ENCODE assay signal across 33 cellular contexts in genomic region chr4:70607454-70607853, GRCh38. TPM values are rescaled to one million over a fixed set of nuclear protein-coding genes. Genes with fewer than 3 reads are reported as not detected.
DNase-seq lines count a peak whose midpoint lies in the region; ATAC-seq, FAIRE-seq and TF ChIP-seq lines count a peak whose summit lies in the region.
"Had no signal": no experiment of that assay in that cellular context is flagged by ENCODE, and none has a peak within 500 bp of the region (broad histone marks: within the 10 kb centered on the region; RNA-seq: fewer than 3 reads in every experiment).

No MANE protein-coding gene starts in this region.

- no peak overlapping the region for H3K23ac ChIP-seq in mesendoderm (ENCODE audit: low read length)

- no peaks in the 10 kb centered on the region for H3K9me3 Mint-ChIP-seq in activated naive CD8-positive, alpha-beta T cell treated with anti-CD3 and anti-CD28 coated beads for 36 hours
- H3K9me3 Mint-ChIP-seq: CD4-positive, alpha-beta memory T cell; CD4-positive, CD25-positive, alpha-beta regulatory T cell; CD8-positive, alpha-beta memory T cell had no signal

- TF ChIP-seq CTCF in KMS-11 (conservative IDR thresholded peaks at IDR 0.05; ENCODE audit: low read depth, low read length) (no peak), K562 (IDR thresholded peaks at IDR 0.05 in 2 of 3, conservative IDR thresholded peaks at IDR 0.05 in 1 of 3; ENCODE audit: insufficient read depth in 2 of 3, low read depth in 1 of 3, low read length in 3 of 3) (no peak), thyroid gland (IDR thresholded peaks at IDR 0.05) (no peak)

- H3K4me1 ChIP-seq in HAP-1 (no peaks in the 10 kb centered on the region), KMS-11 (ENCODE audit: low read depth, poor library complexity, severe bottlenecking) (peaks cover 25% of the 10 kb centered on the region), K562 (replicated peaks in 1 of 2; ENCODE audit: control insufficient read depth in 2 of 2, insufficient read depth in 2 of 2, low read length in 2 of 2) (peaks cover 0 to 15% of the 10 kb centered on the region in 2 experiments; a peak in 3 of 5 replicates), mesendoderm (ENCODE audit: control insufficient read depth, low read depth, low read length) (no peaks in the 10 kb centered on the region), thyroid gland (no peaks in the 10 kb centered on the region)
- H3K4me1 ChIP-seq: BE2C, BLaER1 had no signal

- no peaks in the 10 kb centered on the region for H3K9me1 ChIP-seq in K562 (ENCODE audit: control insufficient read depth, insufficient read depth, low read length)

- H3K4me1 Mint-ChIP-seq in activated naive CD8-positive, alpha-beta T cell treated with anti-CD3 and anti-CD28 coated beads for 36 hours = no peaks in the 10 kb centered on the region
- H3K4me1 Mint-ChIP-seq: CD14-positive monocyte; CD4-positive, alpha-beta memory T cell; CD4-positive, CD25-positive, alpha-beta regulatory T cell; CD8-positive, alpha-beta memory T cell had no signal

- no peak for FAIRE-seq in K562 (lab: Jason Lieb, UNC)
- FAIRE-seq: A204.1, GM12878, GM12892, GM19239 had no signal

- H3K79me2 ChIP-seq in KMS-11 (ENCODE audit: insufficient read depth, low read depth) (no peaks in the 10 kb centered on the region), K562 (ENCODE audit: control insufficient read depth, insufficient read depth, low read length) (no peaks in the 10 kb centered on the region), mesendoderm (ENCODE audit: control insufficient read depth, insufficient read depth, low read length) (no peaks in the 10 kb centered on the region)

- no peak overlapping the region for H2BK120ac ChIP-seq in mesendoderm (ENCODE audit: low read depth, low read length)

- H3K18ac ChIP-seq in mesendoderm (ENCODE audit: low read length) = peak overlapping the region; percentile 31

- H3K4me3 ChIP-seq in HAP-1 = no peak overlapping the region
- no peak overlapping the region for H3K4me3 ChIP-seq in KMS-11 (IDR thresholded peaks at IDR 0.05; ENCODE audit: insufficient read depth, low read depth, low read length)
- no peak overlapping the region for H3K4me3 ChIP-seq in K562
- H3K4me3 ChIP-seq in mesendoderm (ENCODE audit: low read length) = no peak overlapping the region
- H3K4me3 ChIP-seq in thyroid gland (replicated peaks in 1 of 3) = no peak overlapping the region
- H3K4me3 ChIP-seq: BLaER1, GM12878 had no signal

- H2BK15ac ChIP-seq in mesendoderm (replicated peaks; ENCODE audit: low read depth) = no peak overlapping the region

- no peak for TF ChIP-seq RAD21 in K562 (CRISPR knock-in tag; conservative IDR thresholded peaks at IDR 0.05 in 1 of 2, IDR thresholded peaks at IDR 0.05 in 1 of 2)

- no TSS peak for BruUV-seq in K562 (replicated peaks; lab: Mats Ljungman, UMichigan)

- POLR2A ChIA-PET in K562 (lab: Yijun Ruan, JAX) = interaction anchor here (0.6 kb wide), 1 partner anchor 68 kb away, joined by 3 read pairs; no protein-coding TSS in a partner anchor

- H2AK5ac ChIP-seq in mesendoderm (ENCODE audit: low read length) = no peak overlapping the region

- H3K36me3 ChIP-seq in HAP-1 (replicated peaks) (no peaks in the 10 kb centered on the region), KMS-11 (ENCODE audit: insufficient read depth) (no peaks in the 10 kb centered on the region), K562 (ENCODE audit: control insufficient read depth, insufficient read depth, low read length) (no peaks in the 10 kb centered on the region), mesendoderm (ENCODE audit: control insufficient read depth, insufficient read depth, low read length) (no peaks in the 10 kb centered on the region), thyroid gland (no peaks in the 10 kb centered on the region)
- H3K36me3 ChIP-seq: BE2C, BLaER1 had no signal

- in situ Hi-C loops in HAP-1 (cut with MboI; ENCODE audit: low sequenced_read_pairs) = no loop called here
- in situ Hi-C loops in K562 (cut with MboI) = loop anchor here (25.0 kb wide), 1 partner anchor 1105 kb away; no protein-coding TSS in a partner anchor

- DNase-seq in HAP-1 (ENCODE audit: low spot score in 2 of 2) (peak; percentile 51 to 77), K562 (ENCODE audit: extremely low read depth in 1 of 4, low spot score in 3 of 4) (no peak), mesendoderm (no peak), ureter (ENCODE audit: low spot score) (no peak), thyroid gland (no peak)
- DNase-seq in activated naive CD8-positive, alpha-beta T cell treated with anti-CD3 and anti-CD28 coated beads for 36 hours = no peak
- DNase-seq: 8988T; ACHN; BE2C; C1 segment of cervical spinal cord; CD4-positive, alpha-beta memory T cell; CD4-positive, CD25-positive, alpha-beta regulatory T cell; CD8-positive, alpha-beta memory T cell; COR-L47; DMS 273 treated with DMSO at 0.1 percent for 48 hours; DMS153; DMS53; DMS79; DND-41; EL; GDM1 had no signal

- H3K27ac ChIP-seq in KMS-11 (no peak overlapping the region), K562 (ENCODE audit: extremely low read depth, low read depth, low read length) (no peak overlapping the region), mesendoderm (ENCODE audit: low read depth, low read length) (no peak overlapping the region), thyroid gland (no peak overlapping the region)
- H3K27ac ChIP-seq: BLaER1 had no signal

- no peaks in the 10 kb centered on the region for H4K20me1 ChIP-seq in KMS-11 (ENCODE audit: insufficient read depth)
- no peaks in the 10 kb centered on the region for H4K20me1 ChIP-seq in K562 (replicated peaks; ENCODE audit: control insufficient read depth, insufficient read depth, low read length)
- H4K20me1 ChIP-seq: BLaER1 had no signal

- intact Hi-C loops in K562 (cut with micrococcal nuclease) = no loop called here
- intact Hi-C loops in thyroid gland (cut with DNase I) = no loop called here

- ATAC-seq in K562 = peak; percentile 52
- no peak for ATAC-seq in GM18502 (IDR thresholded peaks at IDR 0.05; ENCODE audit: poor library complexity, unreplicated experiment)
- ATAC-seq: GM12878 had no signal

- no peaks in the 10 kb centered on the region for H3K79me1 ChIP-seq in mesendoderm (ENCODE audit: low read length)

- H4K5ac ChIP-seq in mesendoderm (ENCODE audit: low read length) = no peak overlapping the region

- H4K8ac ChIP-seq in mesendoderm (ENCODE audit: low read depth, low read length) = no peak overlapping the region

- no peaks in the 10 kb centered on the region for H3K9me3 ChIP-seq in HAP-1
- no peaks in the 10 kb centered on the region for H3K9me3 ChIP-seq in K562 (replicated peaks; ENCODE audit: control insufficient read depth, insufficient read depth, low read depth, low read length)
- no peaks in the 10 kb centered on the region for H3K9me3 ChIP-seq in thyroid gland
- H3K9me3 ChIP-seq: BE2C, BLaER1 had no signal

- H3K27me3 ChIP-seq in HAP-1 (ENCODE audit: low read depth) (peaks cover 26% of the 10 kb centered on the region), KMS-11 (ENCODE audit: insufficient read depth, low read depth) (no peaks in the 10 kb centered on the region), K562 (ENCODE audit: control insufficient read depth in 2 of 2, insufficient read depth in 2 of 2, low read length in 2 of 2) (no peaks in the 10 kb centered on the region), mesendoderm (ENCODE audit: insufficient read depth, low read length, poor library complexity) (no peaks in the 10 kb centered on the region), thyroid gland (no peaks in the 10 kb centered on the region)
- H3K27me3 ChIP-seq: BE2C, BLaER1 had no signal

- no peak overlapping the region for H3K27ac Mint-ChIP-seq in activated naive CD8-positive, alpha-beta T cell treated with anti-CD3 and anti-CD28 coated beads for 36 hours
- H3K27ac Mint-ChIP-seq: CD14-positive monocyte; CD4-positive, alpha-beta memory T cell; CD4-positive, CD25-positive, alpha-beta regulatory T cell; CD8-positive, alpha-beta memory T cell had no signal

- no peak overlapping the region for H3K4me3 Mint-ChIP-seq in activated naive CD8-positive, alpha-beta T cell treated with anti-CD3 and anti-CD28 coated beads for 36 hours
- H3K4me3 Mint-ChIP-seq: CD14-positive monocyte; CD4-positive, alpha-beta memory T cell; CD4-positive, CD25-positive, alpha-beta regulatory T cell; CD8-positive, alpha-beta memory T cell had no signal

- H2AFZ ChIP-seq in KMS-11 (ENCODE audit: low read depth) (0 out of 2 replicates have a peak overlapping the region, but pooled peaks have one; percentile 53), K562 (ENCODE audit: low read depth, low read length) (peak overlapping the region; percentile 75)

- CTCF ChIA-PET in K562 (lab: Yijun Ruan, JAX; ENCODE audit: low intra/inter-chr PET ratio) = no interaction called here

- H3K56ac ChIP-seq in mesendoderm (ENCODE audit: low read length) = no peak overlapping the region

- no peak overlapping the region for H2BK5ac ChIP-seq in mesendoderm (ENCODE audit: low read length)

- 21% methylated on average over 3 of the region's 3 CpGs for WGBS in K562 (ENCODE audit: insufficient coverage, low coverage, missing lambda C conversion rate)
- no CpG with 5 or more reads among the region's 3 CpGs for WGBS in mesendoderm (ENCODE audit: extremely low coverage, insufficient coverage, low lambda C conversion rate)
- WGBS in thyroid gland, 2 donors = 84 to 86% methylated on average over 3 of the region's 3 CpGs

- TF ChIP-seq EP300 in K562 (IDR thresholded peaks at IDR 0.05; ENCODE audit: low read length) = no peak

- H3K9ac ChIP-seq in KMS-11 (no peak overlapping the region), K562 (ENCODE audit: insufficient read depth in 1 of 2, low read depth in 2 of 2, low read length in 2 of 2) (no peak overlapping the region), mesendoderm (ENCODE audit: low read length) (no peak overlapping the region)
- H3K9ac ChIP-seq: BLaER1 had no signal

- H3K4me2 ChIP-seq in KMS-11 = no peak overlapping the region; the same call in 1 of the 2 replicates
- H3K4me2 ChIP-seq in K562 (ENCODE audit: insufficient read depth, low read length) = no peak overlapping the region
- H3K4me2 ChIP-seq in mesendoderm (ENCODE audit: low read length) = no peak overlapping the region
- H3K4me2 ChIP-seq: BLaER1 had no signal

- TF ChIP-seq POLR2A in K562 (conservative IDR thresholded peaks at IDR 0.05) (no peak), thyroid gland (IDR thresholded peaks at IDR 0.05) (no peak)

- no peak overlapping the region for H3K4ac ChIP-seq in mesendoderm (ENCODE audit: low read depth, low read length)

- no peaks in the 10 kb centered on the region for H3K36me3 Mint-ChIP-seq in activated naive CD8-positive, alpha-beta T cell treated with anti-CD3 and anti-CD28 coated beads for 36 hours
- H3K36me3 Mint-ChIP-seq: CD14-positive monocyte; CD4-positive, alpha-beta memory T cell; CD4-positive, CD25-positive, alpha-beta regulatory T cell; CD8-positive, alpha-beta memory T cell had no signal

- H3K27me3 Mint-ChIP-seq in activated naive CD8-positive, alpha-beta T cell treated with anti-CD3 and anti-CD28 coated beads for 36 hours = peaks cover 15% of the 10 kb centered on the region

RNA-seq across cellular contexts. Expression of gene AMBN, which starts 15.4 kb away (rescaled TPM):
- total RNA-seq in K562 (2011; cell fraction: chromatin; rRNA removed; ENCODE audit: low replicate concordance) = not detected in 2 replicates
- not detected in 2 replicates for total RNA-seq in K562 (2011; cell fraction: nucleolus; rRNA removed)
- not detected in 2 replicates for total RNA-seq in K562 (2011; cell fraction: nucleoplasm; rRNA removed)
- total RNA-seq in K562 (2014; rRNA removed) = 0.09 and 0.16 TPM in 2 replicates
- not detected in 2 replicates for total RNA-seq in K562 (2014; rRNA removed; fragmentation: Illumina TruSeq; extraction: Trizol)
- total RNA-seq in K562 (2015; rRNA removed; fragmentation: Illumina TruSeq; extraction: Trizol) = not detected in 2 replicates
- total RNA-seq in K562 (2021) = not detected in 2 replicates
- polyA plus RNA-seq in K562 (2011; rRNA removed) = not detected in 2 replicates
- not detected in 2 replicates for polyA plus RNA-seq in K562 (2011; cell fraction: cytosol; rRNA removed)
- not detected in 2 replicates for polyA plus RNA-seq in K562 (2011; cell fraction: nucleus; rRNA removed)
- polyA plus RNA-seq in K562 (2012) = 0.07 TPM in 1 of 2 replicates, not detected in the other
- polyA plus RNA-seq in K562 (2014; fragmentation: Illumina TruSeq; extraction: Trizol) = not detected in 2 replicates
- under 1 TPM in 1 of 2 experiments, not detected in 1; 0.03 TPM for polyA plus RNA-seq in K562 (2014; fragmentation: Nextera tagmentation; extraction: Ambion mirVana)
- 0.07 TPM in 1 of 2 replicates, not detected in the other for polyA plus RNA-seq in K562 (2014; rRNA removed)
- polyA minus RNA-seq in K562 (2011; rRNA and poly(A)+ RNA removed) = not detected in 2 replicates
- polyA minus RNA-seq in K562 (2011; cell fraction: cytosol; rRNA and poly(A)+ RNA removed) = not detected in 2 replicates
- polyA minus RNA-seq in K562 (2011; cell fraction: nucleus; rRNA and poly(A)+ RNA removed) = not detected in 2 replicates
- 0.03 TPM for polyA plus RNA-seq in mesendoderm (2013, experiment 1 of 2)
- polyA plus RNA-seq in mesendoderm (2013, experiment 2 of 2) = not detected
- total RNA-seq in ureter = not detected
- total RNA-seq in thyroid gland = not detected
- not detected for total RNA-seq in activated naive CD8-positive, alpha-beta T cell treated with anti-CD3 and anti-CD28 coated beads for 36 hours
- total RNA-seq: CD4-positive, alpha-beta memory T cell; CD4-positive, CD25-positive, alpha-beta regulatory T cell; CD8-positive, alpha-beta memory T cell; G401; GM12878 had no signal
- polyA plus RNA-seq: AG04450; CD14-positive monocyte; CD4-positive, alpha-beta memory T cell; CD4-positive, CD25-positive, alpha-beta regulatory T cell; CD8-positive, alpha-beta memory T cell had no signal

RNA-seq across cellular contexts. Expression of gene ENAM, which starts 21.1 kb away (rescaled TPM):
- not detected in 2 replicates for total RNA-seq in K562 (2011; cell fraction: chromatin; rRNA removed; ENCODE audit: low replicate concordance)
- total RNA-seq in K562 (2011; cell fraction: nucleolus; rRNA removed) = not detected in 2 replicates
- total RNA-seq in K562 (2011; cell fraction: nucleoplasm; rRNA removed) = not detected in 2 replicates
- 0.09 TPM in 1 of 2 replicates, not detected in the other for total RNA-seq in K562 (2014; rRNA removed)
- total RNA-seq in K562 (2014; rRNA removed; fragmentation: Illumina TruSeq; extraction: Trizol) = 0.13 TPM in 1 of 2 replicates, not detected in the other
- 0.04 and 0.08 TPM in 2 replicates for total RNA-seq in K562 (2015; rRNA removed; fragmentation: Illumina TruSeq; extraction: Trizol)
- total RNA-seq in K562 (2021) = 0.04 TPM in 1 of 2 replicates, not detected in the other
- not detected in 2 replicates for polyA plus RNA-seq in K562 (2011; rRNA removed)
- polyA plus RNA-seq in K562 (2011; cell fraction: cytosol; rRNA removed) = not detected in 2 replicates
- not detected in 2 replicates for polyA plus RNA-seq in K562 (2011; cell fraction: nucleus; rRNA removed)
- 0.07 TPM in 1 of 2 replicates, not detected in the other for polyA plus RNA-seq in K562 (2012)
- polyA plus RNA-seq in K562 (2014; fragmentation: Illumina TruSeq; extraction: Trizol) = not detected in 2 replicates
- not detected for polyA plus RNA-seq in K562 (2014; fragmentation: Nextera tagmentation; extraction: Ambion mirVana)
- not detected in 2 replicates for polyA plus RNA-seq in K562 (2014; rRNA removed)
- not detected in 2 replicates for polyA minus RNA-seq in K562 (2011; rRNA and poly(A)+ RNA removed)
- polyA minus RNA-seq in K562 (2011; cell fraction: cytosol; rRNA and poly(A)+ RNA removed) = not detected in 2 replicates
- polyA minus RNA-seq in K562 (2011; cell fraction: nucleus; rRNA and poly(A)+ RNA removed) = not detected in 2 replicates
- polyA plus RNA-seq in mesendoderm (2013, experiment 1 of 2) = not detected
- not detected for polyA plus RNA-seq in mesendoderm (2013, experiment 2 of 2)
- 0.05 TPM for total RNA-seq in ureter
- total RNA-seq in thyroid gland = under 1 TPM in 2 of 4 donors, not detected in 2; under 0.01 to 0.10 TPM
- not detected for total RNA-seq in activated naive CD8-positive, alpha-beta T cell treated with anti-CD3 and anti-CD28 coated beads for 36 hours
- total RNA-seq: A673; CD4-positive, alpha-beta memory T cell; CD4-positive, CD25-positive, alpha-beta regulatory T cell; CD8-positive, alpha-beta memory T cell; Daoy; G401 had no signal
- polyA plus RNA-seq: CD14-positive monocyte; CD4-positive, alpha-beta memory T cell; CD4-positive, CD25-positive, alpha-beta regulatory T cell; CD8-positive, alpha-beta memory T cell had no signal

RNA-seq across cellular contexts. Expression of gene JCHAIN, which starts 58.9 kb away (rescaled TPM):
- total RNA-seq in K562 (2011; cell fraction: chromatin; rRNA removed; ENCODE audit: low replicate concordance) = not detected in 2 replicates
- not detected in 2 replicates for total RNA-seq in K562 (2011; cell fraction: nucleolus; rRNA removed)
- not detected in 2 replicates for total RNA-seq in K562 (2011; cell fraction: nucleoplasm; rRNA removed)
- total RNA-seq in K562 (2014; rRNA removed) (not detected in 2 replicates), K562 (2014; rRNA removed; fragmentation: Illumina TruSeq; extraction: Trizol) (not detected in 2 replicates), K562 (2015; rRNA removed; fragmentation: Illumina TruSeq; extraction: Trizol) (not detected in 2 replicates), K562 (2021) (0.27 and 0.33 TPM in 2 replicates), ureter (374 TPM), thyroid gland (100 to 1,000 TPM in 1 of 4 donors, 1 to 10 TPM in 1, under 1 TPM in 1, not detected in 1; 0.67 to 154 (median 3.7) TPM)
- polyA plus RNA-seq in K562 (2011; rRNA removed) (0.08 TPM in 1 of 2 replicates, not detected in the other), K562 (2014; fragmentation: Illumina TruSeq; extraction: Trizol) (0.32 TPM in 1 of 2 replicates, not detected in the other), K562 (2014; fragmentation: Nextera tagmentation; extraction: Ambion mirVana) (under 1 TPM; 0.04 to 0.20 TPM), K562 (2014; rRNA removed) (0.68 TPM in 1 of 2 replicates, not detected in the other)
- polyA plus RNA-seq in K562 (2011; cell fraction: cytosol; rRNA removed) = not detected in 2 replicates
- not detected in 2 replicates for polyA plus RNA-seq in K562 (2011; cell fraction: nucleus; rRNA removed)
- 0.08 and 0.40 TPM in 2 replicates for polyA plus RNA-seq in K562 (2012)
- polyA minus RNA-seq in K562 (2011; rRNA and poly(A)+ RNA removed) = not detected in 2 replicates
- polyA minus RNA-seq in K562 (2011; cell fraction: cytosol; rRNA and poly(A)+ RNA removed) = not detected in 2 replicates
- not detected in 2 replicates for polyA minus RNA-seq in K562 (2011; cell fraction: nucleus; rRNA and poly(A)+ RNA removed)
- not detected for polyA plus RNA-seq in mesendoderm (2013, experiment 1 of 2)
- not detected for polyA plus RNA-seq in mesendoderm (2013, experiment 2 of 2)
- total RNA-seq in activated naive CD8-positive, alpha-beta T cell treated with anti-CD3 and anti-CD28 coated beads for 36 hours = not detected
- total RNA-seq: A673; CD4-positive, alpha-beta memory T cell; CD8-positive, alpha-beta memory T cell; Daoy; G401 had no signal
- polyA plus RNA-seq: CD8-positive, alpha-beta memory T cell had no signal

Comparison
In these comparisons a context has a peak if more than half of its experiments do, and no peak if none do; other contexts are left out.
1. DNase-seq: peak in HAP-1 (2 of 2); none in K562 (0 of 4), mesendoderm (single experiment), ureter (single experiment), thyroid gland (0 of 2) and activated naive CD8-positive, alpha-beta T cell treated with anti-CD3 and anti-CD28 coated beads for 36 hours (single experiment).